ENCODE assay signal across 1 cellular context in genomic region chr18:68438536-68438935, GRCh38.
TF ChIP-seq lines count a peak whose summit lies in the region.

No MANE protein-coding gene starts in this region.

TF ChIP-seq in WTC11, 78 proteins besides CTCF, POLR2A, EP300 and RAD21 (continued from another document):
- no peak for TF ChIP-seq ARID4B (CRISPR knock-in tag; IDR thresholded peaks at IDR 0.05; ENCODE audit: borderline replicate concordance)
